Comparison of ENCODE assay signal across 8 cellular contexts in the genomic region with DNA sequence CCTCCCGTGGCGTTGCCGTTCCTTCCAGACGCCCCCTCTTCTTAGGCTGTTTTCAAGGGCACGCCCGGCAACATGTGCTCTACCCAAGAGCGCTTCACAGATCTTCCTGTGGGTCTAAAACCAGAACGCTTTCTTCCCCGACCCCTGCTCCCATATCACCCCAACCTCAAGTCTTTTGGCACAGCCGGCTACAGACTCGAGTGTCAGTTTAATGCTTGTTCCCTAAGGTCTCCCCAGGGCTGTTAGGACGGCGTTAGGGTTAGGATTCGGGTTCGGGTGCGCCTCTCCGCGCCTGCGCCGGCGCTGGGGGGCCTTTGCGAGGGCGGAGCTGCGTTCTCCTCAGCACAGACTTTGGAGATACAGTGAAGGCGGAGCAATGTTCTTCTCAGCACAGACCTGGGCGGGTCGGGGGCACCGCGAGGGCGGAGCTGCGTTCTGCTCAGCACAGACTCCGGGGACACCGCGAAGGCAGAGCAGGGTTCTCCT.
DNase-seq lines count a peak whose midpoint lies in the region; ATAC-seq and TF ChIP-seq lines count a peak whose summit lies in the region.
"Not testable (repeated sequence)": the region's sequence is repeated elsewhere in the genome, so short reads cannot be mapped to it uniquely, and the experiment has no call there.

No MANE protein-coding gene starts in this region.

- DNase-seq in ELF-1 (ENCODE audit: low read depth, low spot score) (peak; percentile 65), RWPE1 (ENCODE audit: low spot score) (peak; percentile 10), kidney tubule cell (ENCODE audit: low spot score) (peak; percentile 66), sciatic nerve (ENCODE audit: low spot score) (peak; percentile 60)
- DNase-seq in tibial artery = not testable (repeated sequence)

- not testable (repeated sequence) for H3K36me3 ChIP-seq in HUES6 (ENCODE audit: control insufficient read depth, insufficient read depth, low read length); endocrine pancreas (ENCODE audit: control insufficient read depth, insufficient read depth, low read length); tibial artery

- H3K4me1 Mint-ChIP-seq in activated T-helper 17 cell treated with anti-CD3 and anti-CD28 coated beads, Interleukin-2, amount 50 U/mL, for 72 hours = not testable (repeated sequence)

- peak; percentile 50 for ATAC-seq in activated T-helper 17 cell treated with anti-CD3 and anti-CD28 coated beads, Interleukin-2, amount 50 U/mL, for 72 hours (replicated peaks)
- ATAC-seq in sciatic nerve = peak; percentile 67

- POLR2A ChIA-PET in RWPE1 (lab: Yijun Ruan, JAX; ENCODE audit: low non-redundant PET) = interaction anchor here (0.6 kb wide), 1 partner anchor 121 kb away, joined by 5 read pairs; no protein-coding TSS in a partner anchor

- not testable (repeated sequence) for H3K27me3 Mint-ChIP-seq in activated T-helper 17 cell treated with anti-CD3 and anti-CD28 coated beads, Interleukin-2, amount 50 U/mL, for 72 hours

- CTCF ChIA-PET in RWPE1 (lab: Yijun Ruan, JAX) = interaction anchor here (0.6 to 2.3 kb wide), 4 partner anchors 27 to 691 kb away, joined by 3 to 18 read pairs (median 6); no protein-coding TSS in a partner anchor

- H3K27me3 ChIP-seq in HUES6 (ENCODE audit: control insufficient read depth, insufficient read depth, low read length) = peaks cover 10% of the 10 kb centered on the region
- not testable (repeated sequence) for H3K27me3 ChIP-seq in endocrine pancreas (ENCODE audit: control insufficient read depth, insufficient read depth, low read length); tibial artery

- not testable (repeated sequence) for H3K9ac ChIP-seq in HUES6 (ENCODE audit: low read length)
- H3K9ac ChIP-seq in endocrine pancreas (ENCODE audit: control insufficient read depth, insufficient read depth, low read length) = peak overlapping the region; percentile 60

- peak overlapping the region; percentile 79 for H3K4me3 ChIP-seq in HUES6 (ENCODE audit: low read depth, low read length)
- not testable (repeated sequence) for H3K4me3 ChIP-seq in endocrine pancreas (ENCODE audit: control insufficient read depth, insufficient read depth, low read length)
- H3K4me3 ChIP-seq in tibial artery = peak overlapping the region; percentile 19 to 38

- not testable (repeated sequence) for H3K36me3 Mint-ChIP-seq in activated T-helper 17 cell treated with anti-CD3 and anti-CD28 coated beads, Interleukin-2, amount 50 U/mL, for 72 hours (ENCODE audit: low read depth)

- not testable (repeated sequence) for TF ChIP-seq CTCF in RWPE1 (conservative IDR thresholded peaks at IDR 0.05; ENCODE audit: low read depth); tibial artery (IDR thresholded peaks at IDR 0.05)

- H3K27ac ChIP-seq in HUES6 (ENCODE audit: low read depth, low read length); tibial artery: not testable (repeated sequence)
- H3K27ac ChIP-seq in RWPE1 = peak overlapping the region; percentile 36; the same call in 1 of the 2 replicates

- H3K4me3 Mint-ChIP-seq in activated T-helper 17 cell treated with anti-CD3 and anti-CD28 coated beads, Interleukin-2, amount 50 U/mL, for 72 hours = peak overlapping the region; percentile 60

- H3K9me3 ChIP-seq in HUES6 (ENCODE audit: control insufficient read depth, insufficient read depth, low read depth, low read length); endocrine pancreas (ENCODE audit: control insufficient read depth, low read length); tibial artery: not testable (repeated sequence)

- intact Hi-C loops in sciatic nerve (cut with DNase I); tibial artery (cut with DNase I; ENCODE audit: low total_unique reads): not testable (repeated sequence)

- H3K27ac Mint-ChIP-seq in activated T-helper 17 cell treated with anti-CD3 and anti-CD28 coated beads, Interleukin-2, amount 50 U/mL, for 72 hours = not testable (repeated sequence)

- not testable (repeated sequence) for H3K4me1 ChIP-seq in HUES6 (ENCODE audit: control insufficient read depth, insufficient read depth, low read length); endocrine pancreas (ENCODE audit: control insufficient read depth, insufficient read depth, low read length)
- H3K4me1 ChIP-seq in tibial artery = peaks cover 0 to 14% (median 13%) of the 10 kb centered on the region in 4 donors

- H3K9me3 Mint-ChIP-seq in activated T-helper 17 cell treated with anti-CD3 and anti-CD28 coated beads, Interleukin-2, amount 50 U/mL, for 72 hours = not testable (repeated sequence)
